ENCODE assay signal across 8 cellular contexts in genomic region chr20:52190437-52191131, GRCh38. TPM values are rescaled to one million over a fixed set of nuclear protein-coding genes. Genes with fewer than 3 reads are reported as not detected.
A peak's percentile ranks its signal among the peaks of the same experiment; 100 is the strongest.
DNase-seq lines count a peak whose midpoint lies in the region; ATAC-seq and TF ChIP-seq lines count a peak whose summit lies in the region.

No MANE protein-coding gene starts in this region.

- H3K4me2 ChIP-seq in PC-3 (ENCODE audit: low read length) = peak overlapping the region; percentile 93

- 12% methylated on average over 15 of the region's 15 CpGs for WGBS in prostate gland

- H3K27me3 Mint-ChIP-seq in activated naive CD4-positive, alpha-beta T cell treated with anti-CD3 and anti-CD28 coated beads, Interleukin-2, amount 10 ng/mL, durations not matched to agents 7 days and 5 days = no peaks in the 10 kb centered on the region

- H4K20me1 ChIP-seq in PC-3 (ENCODE audit: low read length) = no peaks in the 10 kb centered on the region

- peak overlapping the region; percentile 93 for H2AFZ ChIP-seq in PC-3 (ENCODE audit: low read length)

- H3K9ac ChIP-seq in PC-3 (ENCODE audit: low read length) = peak overlapping the region; percentile 80

- H3K36me3 Mint-ChIP-seq in activated naive CD4-positive, alpha-beta T cell treated with anti-CD3 and anti-CD28 coated beads, Interleukin-2, amount 10 ng/mL, durations not matched to agents 7 days and 5 days = peaks cover 8% of the 10 kb centered on the region

- no peak for TF ChIP-seq POLR2A in prostate gland (IDR thresholded peaks at IDR 0.05)

- CTCF ChIA-PET in PC-3 (lab: Charles Lee) = interaction anchor here (0.6 to 1.2 kb wide), 3 partner anchors 40 to 168 kb away, joined by 3 to 4 read pairs (median 4); no protein-coding TSS in a partner anchor
- CTCF ChIA-PET in activated naive CD4-positive, alpha-beta T cell treated with anti-CD3 and anti-CD28 coated beads, Interleukin-2, amount 10 ng/mL, durations not matched to agents 7 days and 5 days (lab: Charles Lee) = no interaction called here

- H3K4me1 Mint-ChIP-seq in activated naive CD4-positive, alpha-beta T cell treated with anti-CD3 and anti-CD28 coated beads, Interleukin-2, amount 10 ng/mL, durations not matched to agents 7 days and 5 days = peaks cover 24% of the 10 kb centered on the region

- H3K9me2 ChIP-seq in PC-3 (replicated peaks; ENCODE audit: low read length) = no peaks in the 10 kb centered on the region

- H3K27ac ChIP-seq in PC-3 (ENCODE audit: low read length) = peak overlapping the region; percentile 34
- H3K27ac ChIP-seq in prostate gland = peak overlapping the region; percentile 89 to 94

- DNase-seq in A172 (ENCODE audit: low spot score) (peak; percentile 57), PC-3 (peak; percentile 81), Right ventricle myocardium superior (no peak), prostate gland (ENCODE audit: low spot score) (peak; percentile 19), middle frontal gyrus (ENCODE audit: extremely low spot score, low spot score) (no peak)
- peak; percentile 60 for DNase-seq in activated naive CD4-positive, alpha-beta T cell treated with anti-CD3 and anti-CD28 coated beads, Interleukin-2, amount 10 ng/mL, durations not matched to agents 7 days and 5 days

- TF ChIP-seq CTCF in GM12875 (IDR thresholded peaks at IDR 0.05; ENCODE audit: borderline replicate concordance, insufficient read depth, low read depth, low read length) = no peak
- TF ChIP-seq CTCF in PC-3 (conservative IDR thresholded peaks at IDR 0.05; ENCODE audit: low read depth, low read length) = no peak
- no peak for TF ChIP-seq CTCF in prostate gland (IDR thresholded peaks at IDR 0.05)

- peaks cover 20% of the 10 kb centered on the region for H3K4me1 ChIP-seq in PC-3 (ENCODE audit: insufficient read depth, low read length)
- no peaks in the 10 kb centered on the region for H3K4me1 ChIP-seq in prostate gland (replicated peaks)

- BruUV-seq in PC-3 (replicated peaks; lab: Mats Ljungman, UMichigan) = TSS peak; percentile 62

- no peaks in the 10 kb centered on the region for H3K27me3 ChIP-seq in PC-3 (ENCODE audit: low read length)
- H3K27me3 ChIP-seq in prostate gland (replicated peaks; ENCODE audit: insufficient read depth) = no peaks in the 10 kb centered on the region

- POLR2A ChIA-PET in PC-3 (lab: Charles Lee; ENCODE audit: unreplicated experiment) = interaction anchor here (0.6 to 0.7 kb wide), 4 partner anchors 22 to 523 kb away, joined by 3 to 8 read pairs (median 5); no protein-coding TSS in a partner anchor

- peak; percentile 26 for ATAC-seq in HG03064 (IDR thresholded peaks at IDR 0.05; ENCODE audit: low read depth, unreplicated experiment)
- ATAC-seq in PC-3 = peak; percentile 53
- ATAC-seq in Right ventricle myocardium superior (ENCODE audit: poor library complexity) = peak; percentile 44

- peak overlapping the region; percentile 92 for H3K27ac Mint-ChIP-seq in activated naive CD4-positive, alpha-beta T cell treated with anti-CD3 and anti-CD28 coated beads, Interleukin-2, amount 10 ng/mL, durations not matched to agents 7 days and 5 days

- H3K4me3 ChIP-seq in GM12875 (ENCODE audit: low read depth, low read length) = peak overlapping the region; percentile 74
- peak overlapping the region; percentile 84 for H3K4me3 ChIP-seq in PC-3 (ENCODE audit: low read length)
- peak overlapping the region; percentile 63 to 91 for H3K4me3 ChIP-seq in prostate gland

- peaks cover 30% of the 10 kb centered on the region for H3K79me2 ChIP-seq in PC-3 (ENCODE audit: low read length)

- H3K36me3 ChIP-seq in PC-3 (ENCODE audit: low read depth, low read length) (peaks cover 13% of the 10 kb centered on the region; the same call in 1 of the 2 replicates), prostate gland (no peaks in the 10 kb centered on the region)

- H3K4me3 Mint-ChIP-seq in activated naive CD4-positive, alpha-beta T cell treated with anti-CD3 and anti-CD28 coated beads, Interleukin-2, amount 10 ng/mL, durations not matched to agents 7 days and 5 days = peak overlapping the region; percentile 94

- intact Hi-C loops in PC-3 (cut with micrococcal nuclease) (no loop called here), Right ventricle myocardium superior (cut with DNase I) (no loop called here), prostate gland (cut with DNase I) (no loop called here)

- H3K9me3 ChIP-seq in PC-3 (ENCODE audit: low read length) = no peaks in the 10 kb centered on the region
- H3K9me3 ChIP-seq in prostate gland = no peaks in the 10 kb centered on the region

- no peaks in the 10 kb centered on the region for H3K9me3 Mint-ChIP-seq in activated naive CD4-positive, alpha-beta T cell treated with anti-CD3 and anti-CD28 coated beads, Interleukin-2, amount 10 ng/mL, durations not matched to agents 7 days and 5 days

- no peaks in the 10 kb centered on the region for H3F3A ChIP-seq in PC-3 (ENCODE audit: low read length, unreplicated experiment)

RNA-seq across cellular contexts. Expression of gene ZFP64, which starts 1.0 kb away (rescaled TPM):
- 10.8 and 14.0 TPM in 2 replicates for total RNA-seq in A172 (2014; rRNA removed; shearing (Covaris generic))
- total RNA-seq in PC-3 (2014; rRNA removed) (16.2 and 16.6 TPM in 2 replicates), Right ventricle myocardium superior (7.9 TPM), prostate gland (10 to 100 TPM; 20.2 to 29.5 TPM)

Comparison
In these comparisons a context has a peak if more than half of its experiments do, and no peak if none do; other contexts are left out.
1. DNase-seq: peak in A172 (single experiment), PC-3 (single experiment), activated naive CD4-positive, alpha-beta T cell treated with anti-CD3 and anti-CD28 coated beads, Interleukin-2, amount 10 ng/mL, durations not matched to agents 7 days and 5 days (single experiment) and prostate gland (single experiment); none in Right ventricle myocardium superior (single experiment) and middle frontal gyrus (single experiment).
2. Peak in every context shown above with its lines, with median percentiles within 50 percentile points of each other: H3K4me3 ChIP-seq and ATAC-seq.